ENCODE assay signal across 8 cellular contexts in genomic region chr6:75748743-75749538, GRCh38. TPM values are rescaled to one million over a fixed set of nuclear protein-coding genes. Genes with fewer than 3 reads are reported as not detected.
DNase-seq lines count a peak whose midpoint lies in the region; ATAC-seq and TF ChIP-seq lines count a peak whose summit lies in the region.

MYO6 (plus strand) TSS chr6:75749239; CDS start chr6:75817548, 68,309 bp downstream.

- ATAC-seq in HG02678 (IDR thresholded peaks at IDR 0.05; ENCODE audit: unreplicated experiment) = peak; percentile 81

- peak; percentile 46 to 63 for DNase-seq in NCI-H187 (lab: John Stamatoyannopoulos, UW)
- DNase-seq in NCI-H187 treated with DMSO at 0.1 percent for 48 hours (lab: John Stamatoyannopoulos, UW) = no peak
- peak; percentile 4 for DNase-seq in NCI-H2081 treated with DMSO at 0.1 percent for 48 hours (lab: John Stamatoyannopoulos, UW)
- peak; percentile 11 for DNase-seq in activated CD4-positive, alpha-beta T cell treated with anti-CD3 and anti-CD28 coated beads, Interleukin-2, amount 50 U/mL, for 1 hour
- peak; percentile 88 for DNase-seq in ecto neural progenitor cell (ENCODE audit: low spot score)
- peak; percentile 46 to 94 for DNase-seq in lower leg skin (ENCODE audit: low spot score in 2 of 2)
- DNase-seq in stimulated activated CD4-positive, alpha-beta T cell treated with anti-CD3 and anti-CD28 coated beads, TNF-alpha, amount 100 ng/mL, for 24 hours (ENCODE audit: low read depth in 3 of 3) = peak in 2 of 3 experiments; percentile 2 to 31

- no peak for TF ChIP-seq CTCF in lower leg skin (IDR thresholded peaks at IDR 0.05)

- peak within 1 kb of the TSS; percentile 99 for H3K4me3 ChIP-seq in lower leg skin (ENCODE audit: low read depth, poor library complexity, severe bottlenecking)

- 0 to 1% methylated on average over 28 to 32 of the region's 97 CpGs for WGBS in lower leg skin, 2 donors

- intact Hi-C loops in lower leg skin (cut with DNase I; ENCODE audit: low total_unique reads) = no loop called here

- TF ChIP-seq POLR2A in lower leg skin (IDR thresholded peaks at IDR 0.05) = no peak

RNA-seq across cellular contexts. Expression of gene MYO6, which starts in this region (rescaled TPM):
- total RNA-seq in lower leg skin = 10 to 100 TPM; 26.1 to 38.0 (median 34.8) TPM
